17 cellular contexts compared by ENCODE assay signal in genomic region chr2:104254017-104254416, GRCh38.
DNase-seq lines count a peak whose midpoint lies in the region; ATAC-seq and TF ChIP-seq lines count a peak whose summit lies in the region.
"Had no signal": no experiment of that assay in that cellular context is flagged by ENCODE, and none has a peak within 500 bp of the region (broad histone marks: within the 10 kb centered on the region; RNA-seq: fewer than 3 reads in every experiment).

No MANE protein-coding gene starts in this region.

- no peaks in the 10 kb centered on the region for H3K4me1 ChIP-seq in H9 (ENCODE audit: insufficient read depth, low read length)
- H3K4me1 ChIP-seq in Panc1 (ENCODE audit: control insufficient read depth, insufficient read depth, low read length), result no peaks in the 10 kb centered on the region
- no peaks in the 10 kb centered on the region for H3K4me1 ChIP-seq in liver (ENCODE audit: control insufficient read depth in 4 of 4, insufficient read depth in 4 of 4, low read length in 3 of 4)
- H3K4me1 ChIP-seq in body of pancreas, result no peaks in the 10 kb centered on the region

- TF ChIP-seq CTCF in 22Rv1 (IDR thresholded peaks at IDR 0.05) (peak; percentile 27), H9 (conservative IDR thresholded peaks at IDR 0.05) (peak; percentile 58; the same call in 2 of the 3 replicates), Panc1 (IDR thresholded peaks at IDR 0.05) (peak; percentile 5; the same call in 1 of the 2 replicates), liver (IDR thresholded peaks at IDR 0.05; ENCODE audit: low read depth, low read length, missing input control) (no peak), body of pancreas (IDR thresholded peaks at IDR 0.05) (no peak)

- CTCF ChIA-PET in Panc1 (lab: Charles Lee), result no interaction called here

- in situ Hi-C loops in Panc1 (cut with HindIII; ENCODE audit: low pct_unique_long_range_greater_than_20kb, low sequenced_read_pairs), result no loop called here

- H3K27me3 Mint-ChIP-seq in H9 (ENCODE audit: low read depth), result no peaks in the 10 kb centered on the region

- 0 out of 4 replicates have a peak, but pooled peaks cover 0 to 2% of the 10 kb centered on the region in 2 experiments for H3K4me1 Mint-ChIP-seq in H9
- H3K4me1 Mint-ChIP-seq: CD4-positive, alpha-beta memory T cell had no signal

- no peaks in the 10 kb centered on the region for H4K20me1 ChIP-seq in H9 (ENCODE audit: control insufficient read depth, insufficient read depth, insufficient read length)

- no peaks in the 10 kb centered on the region for H3K79me2 ChIP-seq in H9 (ENCODE audit: insufficient read depth, low read length)

- no peak overlapping the region for H3K27ac Mint-ChIP-seq in H9
- H3K27ac Mint-ChIP-seq: CD4-positive, alpha-beta memory T cell had no signal

- TF ChIP-seq RAD21 in liver (IDR thresholded peaks at IDR 0.05), result peak; percentile 7 to 19

- no peak overlapping the region for H2BK15ac ChIP-seq in H9 (ENCODE audit: low read depth, low read length)

- no peak overlapping the region for H3K4me3 Mint-ChIP-seq in H9
- H3K4me3 Mint-ChIP-seq: CD4-positive, alpha-beta memory T cell had no signal

- peak; percentile 32 for DNase-seq in H9
- DNase-seq in Panc1 (ENCODE audit: low read depth, low spot score), result no peak
- DNase-seq in body of pancreas, result no peak
- no peak for DNase-seq in Kasumi-1 (lab: John Stamatoyannopoulos, UW)
- DNase-seq: Calu3; CD4-positive, alpha-beta memory T cell; GOT3; KG1; NCI-H1048; NCI-H1436; NCI-H1930; SHP77 had no signal

- no peak overlapping the region for H4K91ac ChIP-seq in H9 (ENCODE audit: insufficient read length, low read depth, low read length)

- no peak overlapping the region for H2BK5ac ChIP-seq in H9 (ENCODE audit: insufficient read length, low read length)

- H3K27ac ChIP-seq in 22Rv1 (no peak overlapping the region), H9 (ENCODE audit: insufficient read length, low read depth, low read length) (no peak overlapping the region), Panc1 (ENCODE audit: low read length) (no peak overlapping the region), liver (ENCODE audit: low read depth in 1 of 2, low read length in 2 of 2) (no peak overlapping the region), body of pancreas (no peak overlapping the region)
- H3K27ac ChIP-seq: A549, SK-N-MC had no signal

- H3K4ac ChIP-seq in H9 (ENCODE audit: low read depth, low read length), result no peak overlapping the region

- no peak overlapping the region for H4K8ac ChIP-seq in H9 (replicated peaks; ENCODE audit: insufficient read length, low read depth, low read length)

- H3K9me3 ChIP-seq in H9 (ENCODE audit: control insufficient read depth, low read depth, low read length), result no peaks in the 10 kb centered on the region
- 0 out of 2 replicates have a peak, but pooled peaks cover 3% of the 10 kb centered on the region for H3K9me3 ChIP-seq in Panc1 (ENCODE audit: control insufficient read depth, insufficient read depth, low read depth, low read length)
- H3K9me3 ChIP-seq in liver (ENCODE audit: control insufficient read depth in 4 of 4, low read length in 3 of 4), result no peaks in the 10 kb centered on the region
- H3K9me3 ChIP-seq in body of pancreas, result no peaks in the 10 kb centered on the region

- H3K27me3 ChIP-seq in H9 (ENCODE audit: insufficient read depth, low read length) (no peaks in the 10 kb centered on the region), Panc1 (ENCODE audit: control insufficient read depth, insufficient read depth, low read length) (no peaks in the 10 kb centered on the region), liver (ENCODE audit: control insufficient read depth in 4 of 4, insufficient read depth in 4 of 4, low read length in 3 of 4) (no peaks in the 10 kb centered on the region), body of pancreas (no peaks in the 10 kb centered on the region)

- peaks cover 0 to 13% (median 0%) of the 10 kb centered on the region in 3 experiments; a peak in 3 of 7 replicates for H3K36me3 Mint-ChIP-seq in H9 (ENCODE audit: insufficient read depth in 1 of 3, low read depth in 3 of 3)
- H3K36me3 Mint-ChIP-seq: CD4-positive, alpha-beta memory T cell had no signal

- no peak overlapping the region for H4K5ac ChIP-seq in H9 (ENCODE audit: insufficient read length, low read depth, low read length)

- no peak overlapping the region for H2AFZ ChIP-seq in H9 (ENCODE audit: low read length)

- no peak overlapping the region for H3K14ac ChIP-seq in H9 (ENCODE audit: insufficient read depth, low read length)

- POLR2A ChIA-PET in Panc1 (lab: Charles Lee), result no interaction called here

- H3K36me3 ChIP-seq in Panc1 (ENCODE audit: control insufficient read depth, insufficient read depth, low read length), result no peaks in the 10 kb centered on the region
- no peaks in the 10 kb centered on the region for H3K36me3 ChIP-seq in liver (ENCODE audit: control insufficient read depth in 4 of 4, insufficient read depth in 3 of 4, low read depth in 1 of 4, low read length in 3 of 4)
- no peaks in the 10 kb centered on the region for H3K36me3 ChIP-seq in body of pancreas (replicated peaks in 1 of 2; ENCODE audit: insufficient read depth in 1 of 2, low read depth in 2 of 2)

- H2AK5ac ChIP-seq in H9 (ENCODE audit: insufficient read length, low read length), result no peak overlapping the region

- H3T11ph ChIP-seq in H9 (ENCODE audit: low read length), result no peak overlapping the region

- peaks cover 2% of the 10 kb centered on the region for H3K23me2 ChIP-seq in H9 (ENCODE audit: insufficient read length, low read depth, low read length, poor library complexity, severe bottlenecking)

- no peak for TF ChIP-seq POLR2A in body of pancreas (IDR thresholded peaks at IDR 0.05)

- no peak overlapping the region for H3K4me2 ChIP-seq in H9 (ENCODE audit: insufficient read depth, insufficient read length, low read length)
- H3K4me2 ChIP-seq: A549 had no signal

- peaks cover 11 to 16% of the 10 kb centered on the region in 2 experiments; a peak in 4 of 5 replicates for H3K9me3 Mint-ChIP-seq in H9

- H2BK120ac ChIP-seq in H9 (ENCODE audit: low read depth, low read length, poor library complexity, severe bottlenecking), result no peak overlapping the region

- H3K4me3 ChIP-seq in Panc1 (ENCODE audit: low read depth in 2 of 2, low read length in 2 of 2) (no peak overlapping the region), liver (ENCODE audit: low read depth in 1 of 3, low read length in 3 of 3) (no peak overlapping the region), body of pancreas (no peak overlapping the region)
- H3K4me3 ChIP-seq: A549, SK-N-MC had no signal

- no peak overlapping the region for H2BK20ac ChIP-seq in H9 (ENCODE audit: low read depth, low read length, poor library complexity, severe bottlenecking)

- intact Hi-C loops in Panc1 (cut with micrococcal nuclease; ENCODE audit: unreplicated experiment) (no loop called here), body of pancreas (cut with DNase I) (no loop called here)

- no peak overlapping the region for H2BK12ac ChIP-seq in H9 (ENCODE audit: insufficient read length, low read depth, low read length)

- no peaks in the 10 kb centered on the region for H3K79me1 ChIP-seq in H9 (ENCODE audit: insufficient read depth, low read depth, low read length, poor library complexity, severe bottlenecking)

- no TSS peak for BruUV-seq in Panc1 (replicated peaks; lab: Mats Ljungman, UMichigan)

- no peak overlapping the region for H3K23ac ChIP-seq in H9 (ENCODE audit: insufficient read length, low read depth, low read length)

- H3K56ac ChIP-seq in H9 (ENCODE audit: insufficient read length, low read depth, low read length), result no peak overlapping the region

- ATAC-seq in Panc1 (no peak), body of pancreas (no peak), GM19035 (IDR thresholded peaks at IDR 0.05; ENCODE audit: unreplicated experiment) (no peak)
- ATAC-seq: A549 had no signal

- H3K9ac ChIP-seq in H9 (ENCODE audit: extremely low read depth, insufficient read length, low read length) (no peak overlapping the region), liver (ENCODE audit: low read depth in 1 of 2, low read length in 2 of 2) (no peak overlapping the region)

- no peak overlapping the region for H3K18ac ChIP-seq in H9 (ENCODE audit: insufficient read length, low read depth, low read length)

TF ChIP-seq in liver, 16 proteins besides CTCF, POLR2A, EP300 and RAD21:
- TF ChIP-seq EGR1 (IDR thresholded peaks at IDR 0.05; ENCODE audit: low read depth in 2 of 2) (no peak), TAF1 (conservative IDR thresholded peaks at IDR 0.05) (no peak), REST (IDR thresholded peaks at IDR 0.05) (no peak), FOXA2 (IDR thresholded peaks at IDR 0.05) (no peak), YY1 (IDR thresholded peaks at IDR 0.05) (no peak)
- TF ChIP-seq, protein P1, sequence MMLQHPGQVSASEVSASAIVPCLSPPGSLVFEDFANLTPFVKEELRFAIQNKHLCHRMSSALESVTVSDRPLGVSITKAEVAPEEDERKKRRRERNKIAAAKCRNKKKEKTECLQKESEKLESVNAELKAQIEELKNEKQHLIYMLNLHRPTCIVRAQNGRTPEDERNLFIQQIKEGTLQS (IDR thresholded peaks at IDR 0.05), result no peak

Comparison
In these comparisons a context has a peak if more than half of its experiments do, and no peak if none do; other contexts are left out.
1. CTCF ChIP-seq: peak in 22Rv1 (single experiment), H9 (single experiment) and Panc1 (single experiment); none in liver (single experiment) and body of pancreas (0 of 7).